In genomic region chrX:41026326-41027136, GRCh38 we compare ENCODE assay signal across 19 cellular contexts. TPM values are rescaled to one million over a fixed set of nuclear protein-coding genes. Genes with fewer than 3 reads are reported as not detected.
A peak's percentile ranks its signal among the peaks of the same experiment; 100 is the strongest.
DNase-seq lines count a peak whose midpoint lies in the region; FAIRE-seq and TF ChIP-seq lines count a peak whose summit lies in the region.
"Had no signal": no experiment of that assay in that cellular context is flagged by ENCODE, and none has a peak within 500 bp of the region (broad histone marks: within the 10 kb centered on the region; RNA-seq: fewer than 3 reads in every experiment).

No MANE protein-coding gene starts in this region.

- H3K27me3 ChIP-seq in brain microvascular endothelial cell (replicated peaks) (no peaks in the 10 kb centered on the region), mesenchymal stem cell (ENCODE audit: control insufficient read depth in 1 of 2, insufficient read depth in 1 of 2, low read length in 2 of 2) (peaks cover 0 to 33% of the 10 kb centered on the region in 2 experiments), skeletal muscle satellite cell (ENCODE audit: control insufficient read depth, insufficient read depth, low read length) (peaks cover 10% of the 10 kb centered on the region)
- H3K27me3 ChIP-seq: SJSA1 had no signal

- H3K4me2 ChIP-seq in mesenchymal stem cell (ENCODE audit: low read length, poor library complexity, severe bottlenecking) (no peak overlapping the region), skeletal muscle satellite cell (ENCODE audit: low read length) (peak overlapping the region; percentile 76)

- H3K14ac ChIP-seq in mesenchymal stem cell (ENCODE audit: low read length in 2 of 2) = no peak overlapping the region

- H3K18ac ChIP-seq in mesenchymal stem cell (ENCODE audit: low read depth in 1 of 2, low read length in 2 of 2) = no peak overlapping the region

- peak; percentile 29 for DNase-seq in DMS 273 (lab: John Stamatoyannopoulos, UW; ENCODE audit: unreplicated experiment)
- DNase-seq in DMS 273 treated with DMSO at 0.1 percent for 48 hours (lab: John Stamatoyannopoulos, UW) = no peak
- no peak for DNase-seq in brain microvascular endothelial cell
- no peak for DNase-seq in mesenchymal stem cell
- no peak for DNase-seq in activated T-cell treated with anti-CD3 and anti-CD28 coated beads for 4 hours
- DNase-seq in NCI-H748 (lab: John Stamatoyannopoulos, UW; ENCODE audit: unreplicated experiment) = no peak
- DNase-seq in HTR-8/SVneo (ENCODE audit: insufficient read length, low spot score) = no peak
- DNase-seq: activated CD4-positive, alpha-beta T cell treated with anti-CD3 and anti-CD28 coated beads for 1 hour; activated gamma-delta T cell; anterior cingulate cortex; DMS79; heart left ventricle; Karpas-422; kidney glomerular epithelial cell; psoas muscle; stimulated activated CD4-positive, alpha-beta T cell treated with anti-CD3 and anti-CD28 coated beads, Interleukin-15, amount 100 ng/mL, for 24 hours had no signal

- H3K9ac ChIP-seq in mesenchymal stem cell (ENCODE audit: low read length) = peak overlapping the region; percentile 84
- H3K9ac ChIP-seq in skeletal muscle satellite cell (ENCODE audit: low read depth, low read length) = peak overlapping the region; percentile 74

- no peak for TF ChIP-seq CTCF in brain microvascular endothelial cell (IDR thresholded peaks at IDR 0.05; ENCODE audit: low read depth, low read length, missing control alignments)

- no peak overlapping the region for H2BK15ac ChIP-seq in mesenchymal stem cell (ENCODE audit: low read depth, poor library complexity, severe bottlenecking)

- no peak overlapping the region for H2AFZ ChIP-seq in mesenchymal stem cell (ENCODE audit: low read depth, low read length)

- no peak overlapping the region for H3K23ac ChIP-seq in mesenchymal stem cell (ENCODE audit: low read length in 2 of 2)

- no peak for FAIRE-seq in HTR-8/SVneo (lab: Jason Lieb, UNC)

- H2AK5ac ChIP-seq in mesenchymal stem cell (ENCODE audit: low read length, severe bottlenecking) = no peak overlapping the region

- in situ Hi-C loops in brain microvascular endothelial cell (cut with HindIII; ENCODE audit: low pct_ligation_motif_present, low sequenced_read_pairs) = no loop called here

- H2BK12ac ChIP-seq in mesenchymal stem cell (ENCODE audit: low read length in 2 of 2) = no peak overlapping the region

- no peak overlapping the region for H2BK120ac ChIP-seq in mesenchymal stem cell (ENCODE audit: low read depth, low read length)

- H3K36me3 ChIP-seq in brain microvascular endothelial cell (replicated peaks) (no peaks in the 10 kb centered on the region), mesenchymal stem cell (ENCODE audit: control insufficient read depth in 1 of 2, insufficient read depth in 2 of 2, low read depth in 1 of 2, low read length in 2 of 2) (no peaks in the 10 kb centered on the region), skeletal muscle satellite cell (ENCODE audit: insufficient read depth, low read length) (no peaks in the 10 kb centered on the region)
- H3K36me3 ChIP-seq: heart left ventricle, SJSA1 had no signal

- 58% methylated on average over 1 of the region's 10 CpGs for WGBS in mesenchymal stem cell

- no peaks in the 10 kb centered on the region for H3K79me1 ChIP-seq in mesenchymal stem cell (replicated peaks; ENCODE audit: low read length, poor library complexity, severe bottlenecking)

- H3K4me1 ChIP-seq in mesenchymal stem cell (ENCODE audit: control insufficient read depth, insufficient read depth, low read depth, low read length) = peaks cover 1% of the 10 kb centered on the region
- H3K4me1 ChIP-seq in skeletal muscle satellite cell (ENCODE audit: control insufficient read depth, insufficient read depth, low read length) = peaks cover 35% of the 10 kb centered on the region
- H3K4me1 ChIP-seq: heart left ventricle had no signal

- H3K27ac ChIP-seq in brain microvascular endothelial cell (peak overlapping the region; percentile 37), mesenchymal stem cell (ENCODE audit: low read length, poor library complexity, severe bottlenecking) (peak overlapping the region; percentile 51)
- H3K27ac ChIP-seq: 22Rv1, heart left ventricle, psoas muscle had no signal

- H2BK5ac ChIP-seq in mesenchymal stem cell (ENCODE audit: low read depth, low read length, poor library complexity, severe bottlenecking) = no peak overlapping the region

- no peak overlapping the region for H3K4ac ChIP-seq in mesenchymal stem cell (ENCODE audit: low read depth in 1 of 2, low read length in 2 of 2)

- H4K8ac ChIP-seq in mesenchymal stem cell (ENCODE audit: low read length) = no peak overlapping the region

- H3K4me3 ChIP-seq in brain microvascular endothelial cell (ENCODE audit: low read depth, low read length) (no peak overlapping the region), mesenchymal stem cell (ENCODE audit: insufficient read depth in 1 of 2, low read depth in 1 of 2, low read length in 2 of 2) (peak overlapping the region in 1 of 2 experiments; percentile 51), skeletal muscle satellite cell (ENCODE audit: low read length) (peak overlapping the region; percentile 49)
- H3K4me3 ChIP-seq: psoas muscle, SJSA1 had no signal

- H3K9me3 ChIP-seq in mesenchymal stem cell (ENCODE audit: control insufficient read depth, low read length) (peaks cover 5% of the 10 kb centered on the region), skeletal muscle satellite cell (replicated peaks; ENCODE audit: low read length) (no peaks in the 10 kb centered on the region)
- H3K9me3 ChIP-seq: SJSA1 had no signal

- H4K91ac ChIP-seq in mesenchymal stem cell (ENCODE audit: low read length) = no peak overlapping the region

RNA-seq across cellular contexts. Expression of gene USP9X, which starts 58.7 kb away (rescaled TPM):
- 18.5 TPM for polyA plus RNA-seq in mesenchymal stem cell (2013, experiment 1 of 2)
- polyA plus RNA-seq in mesenchymal stem cell (2013, experiment 2 of 2) = 18.1 TPM
- 54.2 and 86.4 TPM in 2 replicates for total RNA-seq in skeletal muscle satellite cell (2012; rRNA removed)
